Comparison of ENCODE assay signal across 34 cellular contexts in the genomic region with DNA sequence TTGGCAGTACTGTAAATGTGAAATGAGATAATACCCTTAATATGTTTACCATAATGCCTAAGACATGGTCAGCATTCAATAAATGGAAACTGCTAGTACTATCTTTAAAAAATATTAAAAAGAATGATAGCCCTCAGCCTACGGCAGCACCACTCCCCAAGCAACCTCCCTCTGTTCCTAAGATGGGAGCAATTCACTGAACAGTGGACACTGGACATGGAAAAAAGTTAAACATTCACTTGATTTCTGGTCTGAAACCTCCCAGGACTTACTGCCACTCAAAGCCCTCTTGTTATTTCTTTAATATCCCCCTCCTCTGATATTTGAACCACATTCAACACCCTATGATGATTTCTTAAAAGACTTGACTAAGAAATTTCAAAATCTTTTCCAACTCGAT. TPM values are rescaled to one million over a fixed set of nuclear protein-coding genes. Genes with fewer than 3 reads are reported as not detected.
"Had no signal": no experiment of that assay in that cellular context is flagged by ENCODE, and none has a peak within 500 bp of the region (broad histone marks: within the 10 kb centered on the region; RNA-seq: fewer than 3 reads in every experiment).

No MANE protein-coding gene starts in this region.

- H3K4me1 ChIP-seq: adrenal gland, body of pancreas, esophagus muscularis mucosa, foreskin keratinocyte, gastrocnemius medialis, heart left ventricle had no signal

- H3K4me3 Mint-ChIP-seq: activated CD4-positive, alpha-beta T cell treated with anti-CD3 and anti-CD28 coated beads for 36 hours; activated CD8-positive, alpha-beta T cell treated with anti-CD3 and anti-CD28 coated beads for 36 hours; activated naive CD4-positive, alpha-beta T cell treated with anti-CD3 and anti-CD28 coated beads for 36 hours; activated naive CD4-positive, alpha-beta T cell treated with anti-CD3 and anti-CD28 coated beads, Interleukin-2, amount 50 U/mL, for 24 hours; activated naive CD8-positive, alpha-beta T cell treated with anti-CD3 and anti-CD28 coated beads for 36 hours; activated naive CD8-positive, alpha-beta T cell treated with anti-CD3 and anti-CD28 coated beads, Interleukin-2, amount 50 U/mL, for 24 hours; activated T-cell treated with anti-CD3 and anti-CD28 coated beads, Interleukin-2, amount 50 U/mL, for 4 hours; effector memory CD8-positive, alpha-beta T cell had no signal

- H3K9me3 ChIP-seq: adrenal gland, body of pancreas, esophagus muscularis mucosa, gastrocnemius medialis, heart left ventricle had no signal

- H3K27ac ChIP-seq: adrenal gland, esophagus muscularis mucosa, foreskin keratinocyte, gastrocnemius medialis, heart left ventricle had no signal

- H3K27me3 Mint-ChIP-seq: activated CD4-positive, alpha-beta T cell treated with anti-CD3 and anti-CD28 coated beads for 36 hours; activated CD8-positive, alpha-beta T cell treated with anti-CD3 and anti-CD28 coated beads for 36 hours; activated naive CD4-positive, alpha-beta T cell treated with anti-CD3 and anti-CD28 coated beads, Interleukin-2, amount 50 U/mL, for 24 hours; activated naive CD8-positive, alpha-beta T cell treated with anti-CD3 and anti-CD28 coated beads for 36 hours; activated naive CD8-positive, alpha-beta T cell treated with anti-CD3 and anti-CD28 coated beads, Interleukin-2, amount 50 U/mL, for 24 hours; effector memory CD8-positive, alpha-beta T cell had no signal

- H3K4me1 Mint-ChIP-seq: activated CD4-positive, alpha-beta T cell treated with anti-CD3 and anti-CD28 coated beads for 36 hours; activated naive CD4-positive, alpha-beta T cell treated with anti-CD3 and anti-CD28 coated beads, Interleukin-2, amount 50 U/mL, for 24 hours; activated naive CD8-positive, alpha-beta T cell treated with anti-CD3 and anti-CD28 coated beads for 36 hours; activated naive CD8-positive, alpha-beta T cell treated with anti-CD3 and anti-CD28 coated beads, Interleukin-2, amount 50 U/mL, for 24 hours had no signal

- ATAC-seq: activated CD4-positive, alpha-beta T cell treated with anti-CD3 and anti-CD28 coated beads for 36 hours; activated CD8-positive, alpha-beta T cell treated with anti-CD3 and anti-CD28 coated beads for 36 hours; activated naive CD8-positive, alpha-beta T cell treated with anti-CD3 and anti-CD28 coated beads, Interleukin-2, amount 50 U/mL, for 24 hours; activated T-cell treated with anti-CD3 and anti-CD28 coated beads, Interleukin-2, amount 50 U/mL, for 4 hours; body of pancreas; effector memory CD8-positive, alpha-beta T cell; foreskin keratinocyte; gastrocnemius medialis; heart left ventricle had no signal

- H3K4me3 ChIP-seq: adrenal gland, body of pancreas, esophagus muscularis mucosa, gastrocnemius medialis, heart left ventricle had no signal

- DNase-seq: activated CD4-positive, alpha-beta T cell treated with anti-CD3 and anti-CD28 coated beads for 36 hours; activated CD4-positive, alpha-beta T cell treated with anti-CD3 and anti-CD28 coated beads, Interleukin-2, amount 50 U/mL, for 1 hour; activated CD4-positive, alpha-beta T cell treated with anti-CD3 and anti-CD28 coated beads, Interleukin-2, amount 50 U/mL, for 48 hours; activated CD4-positive, CD25-positive, alpha-beta regulatory T cell; activated CD4-positive, CD25-positive, alpha-beta regulatory T cell treated with anti-CD3 and anti-CD28 coated beads, Interleukin-2, amount 50 U/mL, for 72 hours; activated CD8-positive, alpha-beta memory T cell treated with anti-CD3 and anti-CD28 coated beads for 24 hours; activated CD8-positive, alpha-beta T cell treated with anti-CD3 and anti-CD28 coated beads for 36 hours; activated effector memory CD4-positive, alpha-beta T cell treated with anti-CD3 and anti-CD28 coated beads, Interleukin-2, amount 50 U/mL, for 16 hours; activated naive CD4-positive, alpha-beta T cell treated with anti-CD3 and anti-CD28 coated beads for 36 hours; activated naive CD8-positive, alpha-beta T cell treated with anti-CD3 and anti-CD28 coated beads for 36 hours; activated naive CD8-positive, alpha-beta T cell treated with anti-CD3 and anti-CD28 coated beads, Interleukin-2, amount 50 U/mL, for 24 hours; activated T-cell treated with anti-CD3 and anti-CD28 coated beads, Interleukin-2, amount 50 U/mL, for 4 hours; adrenal gland; amygdala; aorta; caudate nucleus; cortex of kidney; dermis blood vessel endothelial cell; effector CD4-positive, alpha-beta T cell; effector memory CD8-positive, alpha-beta T cell; erythroblast; foreskin keratinocyte; gastrocnemius medialis; glutamatergic neuron; heart left ventricle; T1000 had no signal

- H3K9me3 Mint-ChIP-seq: activated CD8-positive, alpha-beta T cell treated with anti-CD3 and anti-CD28 coated beads for 36 hours; activated naive CD4-positive, alpha-beta T cell treated with anti-CD3 and anti-CD28 coated beads for 36 hours; activated naive CD4-positive, alpha-beta T cell treated with anti-CD3 and anti-CD28 coated beads, Interleukin-2, amount 50 U/mL, for 24 hours; activated naive CD8-positive, alpha-beta T cell treated with anti-CD3 and anti-CD28 coated beads for 36 hours; activated naive CD8-positive, alpha-beta T cell treated with anti-CD3 and anti-CD28 coated beads, Interleukin-2, amount 50 U/mL, for 24 hours; activated T-cell treated with anti-CD3 and anti-CD28 coated beads, Interleukin-2, amount 50 U/mL, for 4 hours; activated T-helper 2 cell treated with anti-CD3 and anti-CD28 coated beads, Interferon-gamma antibody, Interleukin-2, Interleukin-4, amounts not matched to agents 10 μg/mL and 5 μg/mL and 100 μg/mL, durations not matched to agents 14 hours and 24 hours and 36 hours; effector memory CD8-positive, alpha-beta T cell had no signal

- H3K27ac Mint-ChIP-seq: activated CD4-positive, alpha-beta T cell treated with anti-CD3 and anti-CD28 coated beads for 36 hours; activated CD8-positive, alpha-beta T cell treated with anti-CD3 and anti-CD28 coated beads for 36 hours; activated naive CD4-positive, alpha-beta T cell treated with anti-CD3 and anti-CD28 coated beads for 36 hours; activated naive CD4-positive, alpha-beta T cell treated with anti-CD3 and anti-CD28 coated beads, Interleukin-2, amount 50 U/mL, for 24 hours; activated naive CD8-positive, alpha-beta T cell treated with anti-CD3 and anti-CD28 coated beads for 36 hours; activated naive CD8-positive, alpha-beta T cell treated with anti-CD3 and anti-CD28 coated beads, Interleukin-2, amount 50 U/mL, for 24 hours; activated T-helper 2 cell treated with anti-CD3 and anti-CD28 coated beads, Interferon-gamma antibody, Interleukin-2, Interleukin-4, amounts not matched to agents 10 μg/mL and 5 μg/mL and 100 μg/mL, durations not matched to agents 14 hours and 24 hours and 36 hours; effector memory CD8-positive, alpha-beta T cell had no signal

- FAIRE-seq: colon had no signal

- H3K27me3 ChIP-seq: adrenal gland, body of pancreas, esophagus muscularis mucosa, foreskin keratinocyte, gastrocnemius medialis, heart left ventricle had no signal

RNA-seq across cellular contexts. Expression of gene ITIH1, which starts 33.7 kb away (rescaled TPM):
- total RNA-seq: activated CD4-positive, alpha-beta T cell treated with anti-CD3 and anti-CD28 coated beads for 36 hours; activated CD8-positive, alpha-beta T cell treated with anti-CD3 and anti-CD28 coated beads for 36 hours; activated naive CD4-positive, alpha-beta T cell treated with anti-CD3 and anti-CD28 coated beads for 36 hours; activated naive CD8-positive, alpha-beta T cell treated with anti-CD3 and anti-CD28 coated beads for 36 hours; activated T-helper 2 cell treated with anti-CD3 and anti-CD28 coated beads, Interferon-gamma antibody, Interleukin-2, Interleukin-4, amounts not matched to agents 10 μg/mL and 5 μg/mL and 100 μg/mL, durations not matched to agents 14 hours and 24 hours and 36 hours; aorta; chondrocyte; dermis blood vessel endothelial cell; esophagus muscularis mucosa; foreskin keratinocyte; T-helper 1 cell treated with Interleukin-12 subunit alpha and Interleukin-12 subunit beta and Interleukin-4 antibody, amounts not matched to agents 30 ng/mL and 1 ng/mL, for 36 hours; T-helper 2 cell treated with Interferon-gamma antibody and Interleukin-4, amounts not matched to agents 100 ng/mL and 5 ng/mL, for 36 hours had no signal
- polyA plus RNA-seq: foreskin keratinocyte had no signal

RNA-seq across cellular contexts. Expression of gene ITIH3, which starts 50.9 kb away (rescaled TPM):
- total RNA-seq: activated CD4-positive, alpha-beta T cell treated with anti-CD3 and anti-CD28 coated beads for 36 hours; activated CD8-positive, alpha-beta T cell treated with anti-CD3 and anti-CD28 coated beads for 36 hours; activated naive CD4-positive, alpha-beta T cell treated with anti-CD3 and anti-CD28 coated beads for 36 hours; activated naive CD8-positive, alpha-beta T cell treated with anti-CD3 and anti-CD28 coated beads for 36 hours; activated T-helper 2 cell treated with anti-CD3 and anti-CD28 coated beads, Interferon-gamma antibody, Interleukin-2, Interleukin-4, amounts not matched to agents 10 μg/mL and 5 μg/mL and 100 μg/mL, durations not matched to agents 14 hours and 24 hours and 36 hours; foreskin keratinocyte; T-helper 1 cell treated with Interleukin-12 subunit alpha and Interleukin-12 subunit beta and Interleukin-4 antibody, amounts not matched to agents 30 ng/mL and 1 ng/mL, for 36 hours; T-helper 2 cell treated with Interferon-gamma antibody and Interleukin-4, amounts not matched to agents 100 ng/mL and 5 ng/mL, for 36 hours had no signal
- polyA plus RNA-seq: foreskin keratinocyte had no signal
